Comparison of ENCODE assay signal across 22 cellular contexts in genomic region chr9:134157378-134157885, GRCh38. TPM values are rescaled to one million over a fixed set of nuclear protein-coding genes. Genes with fewer than 3 reads are reported as not detected.
DNase-seq lines count a peak whose midpoint lies in the region; ATAC-seq and TF ChIP-seq lines count a peak whose summit lies in the region.
"Had no signal": no experiment of that assay in that cellular context is flagged by ENCODE, and none has a peak within 500 bp of the region (broad histone marks: within the 10 kb centered on the region; RNA-seq: fewer than 3 reads in every experiment).

No MANE protein-coding gene starts in this region.

- H3K27me3 ChIP-seq in prostate gland (replicated peaks; ENCODE audit: insufficient read depth) (no peaks in the 10 kb centered on the region), psoas muscle (ENCODE audit: insufficient read depth in 3 of 3, low read length in 2 of 3) (no peaks in the 10 kb centered on the region)

- H3K36me3 Mint-ChIP-seq in activated T-cell treated with anti-CD3 and anti-CD28 coated beads, Interleukin-2, amount 50 U/mL, for 24 hours (ENCODE audit: low read depth) = peaks cover 85% of the 10 kb centered on the region

- H3K27me3 Mint-ChIP-seq in activated T-cell treated with anti-CD3 and anti-CD28 coated beads, Interleukin-2, amount 50 U/mL, for 24 hours = no peaks in the 10 kb centered on the region

- intact Hi-C loops in posterior vena cava (cut with DNase I) (no loop called here), prostate gland (cut with DNase I) (no loop called here), psoas muscle (cut with DNase I) (no loop called here)

- H3K27ac ChIP-seq in cingulate gyrus (ENCODE audit: low read depth, low read length) = peak overlapping the region; percentile 67
- H3K27ac ChIP-seq in prostate gland = no peak overlapping the region
- H3K27ac ChIP-seq in psoas muscle = no peak overlapping the region
- H3K27ac ChIP-seq: GM23248 had no signal

- H3K4me3 ChIP-seq in prostate gland = no peak overlapping the region
- no peak overlapping the region for H3K4me3 ChIP-seq in psoas muscle
- H3K4me3 ChIP-seq: GM23248, HAP-1 had no signal

- H3K4me1 ChIP-seq in prostate gland (replicated peaks) (no peaks in the 10 kb centered on the region), psoas muscle (no peaks in the 10 kb centered on the region)
- H3K4me1 ChIP-seq: HAP-1 had no signal

- TF ChIP-seq POLR2A in prostate gland (IDR thresholded peaks at IDR 0.05) = no peak

- H3K9me3 ChIP-seq in prostate gland = no peaks in the 10 kb centered on the region
- no peaks in the 10 kb centered on the region for H3K9me3 ChIP-seq in psoas muscle
- H3K9me3 ChIP-seq: HAP-1 had no signal

- no peak for ATAC-seq in psoas muscle
- ATAC-seq: SK-N-SH treated with all-trans-retinoic acid at 6 μM for 48 hours had no signal

- H3K4me1 Mint-ChIP-seq in activated T-cell treated with anti-CD3 and anti-CD28 coated beads, Interleukin-2, amount 50 U/mL, for 24 hours (ENCODE audit: low read depth) = peaks cover 6% of the 10 kb centered on the region

- DNase-seq in activated T-cell treated with anti-CD3 and anti-CD28 coated beads, Interleukin-2, amount 50 U/mL, for 24 hours = no peak
- no peak for DNase-seq in activated T-cell treated with anti-CD3 and anti-CD28 coated beads, Interleukin-2, amount 50 U/mL, for 48 hours
- peak; percentile 76 for DNase-seq in posterior vena cava (ENCODE audit: low spot score)
- DNase-seq in prostate gland (ENCODE audit: low spot score) = no peak
- DNase-seq in psoas muscle = no peak
- no peak for DNase-seq in NCI-H2107 treated with DMSO at 0.1 percent for 48 hours (lab: John Stamatoyannopoulos, UW; ENCODE audit: unreplicated experiment)
- DNase-seq: AML-193, DMS79 treated with DMSO at 0.1 percent for 48 hours, GM23248, KG1, NCI-H1092, NCI-H1436, NCI-H1930, NCI-H2227 treated with DMSO at 0.1 percent for 48 hours, NCI-H510A, NCI-H748 treated with DMSO at 0.1 percent for 48 hours had no signal

- peak overlapping the region; percentile 68 for H3K27ac Mint-ChIP-seq in activated T-cell treated with anti-CD3 and anti-CD28 coated beads, Interleukin-2, amount 50 U/mL, for 24 hours

- TF ChIP-seq CTCF in prostate gland (IDR thresholded peaks at IDR 0.05) = no peak
- TF ChIP-seq CTCF in psoas muscle (IDR thresholded peaks at IDR 0.05) = no peak

- H3K36me3 ChIP-seq in prostate gland (peaks cover 13 to 37% of the 10 kb centered on the region in 2 donors), psoas muscle (ENCODE audit: insufficient read depth in 1 of 2, low read depth in 1 of 2) (peaks cover 16 to 73% of the 10 kb centered on the region in 2 donors)

- H3K9me3 Mint-ChIP-seq in activated T-cell treated with anti-CD3 and anti-CD28 coated beads, Interleukin-2, amount 50 U/mL, for 24 hours = no peaks in the 10 kb centered on the region
- H3K9me3 Mint-ChIP-seq: CD14-positive monocyte had no signal

- no peak overlapping the region for H3K4me3 Mint-ChIP-seq in activated T-cell treated with anti-CD3 and anti-CD28 coated beads, Interleukin-2, amount 50 U/mL, for 24 hours
- H3K4me3 Mint-ChIP-seq: CD14-positive monocyte had no signal

- WGBS in prostate gland = 91% methylated on average over 19 of the region's 23 CpGs
- 94 to 97% (median 94%) methylated on average over 21 to 23 of the region's 23 CpGs for WGBS in psoas muscle, 3 donors

RNA-seq across cellular contexts. Expression of gene RNU6ATAC, which starts 6.9 kb away (rescaled TPM):
- 100 to 1,000 TPM; 327 to 473 TPM for total RNA-seq in posterior vena cava
- total RNA-seq in prostate gland = not detected
- total RNA-seq in psoas muscle = 100 to 1,000 TPM in 2 of 4 donors, 10 to 100 TPM in 2; 13.1 to 120 (median 74.0) TPM
- polyA plus RNA-seq in psoas muscle = not detected
- total RNA-seq: A172, GM23248 had no signal
- polyA plus RNA-seq: AG04450, CD14-positive monocyte, GM23248 had no signal

RNA-seq across cellular contexts. Expression of gene WDR5, which starts 21.6 kb away (rescaled TPM):
- total RNA-seq in posterior vena cava (10 to 100 TPM; 17.0 to 17.1 TPM), prostate gland (10 to 100 TPM; 28.6 to 67.9 TPM), psoas muscle (10 to 100 TPM; 21.4 to 34.1 (median 29.6) TPM)
- 10 to 100 TPM; 23.2 to 52.0 (median 49.5) TPM for polyA plus RNA-seq in psoas muscle

Comparison
In these comparisons a context has a peak if more than half of its experiments do, and no peak if none do; other contexts are left out.
1. RNA of gene RNU6ATAC, which starts 6.9 kb away (total RNA-seq): 327 to 473 TPM in posterior vena cava and 13.1 to 120 TPM in psoas muscle; not detected in prostate gland; every median in the first group is over 10 times any median in the second.